In genomic region chr19:45558399-45558878, GRCh38 we compare ENCODE assay signal across 9 cellular contexts. TPM values are rescaled to one million over a fixed set of nuclear protein-coding genes. Genes with fewer than 3 reads are reported as not detected.
A peak's percentile ranks its signal among the peaks of the same experiment; 100 is the strongest.
DNase-seq lines count a peak whose midpoint lies in the region; ATAC-seq and TF ChIP-seq lines count a peak whose summit lies in the region.
"Had no signal": no experiment of that assay in that cellular context is flagged by ENCODE, and none has a peak within 500 bp of the region (broad histone marks: within the 10 kb centered on the region; RNA-seq: fewer than 3 reads in every experiment).

No MANE protein-coding gene starts in this region.

- POLR2A ChIA-PET in GM10248 (lab: Yijun Ruan, JAX) = no interaction called here
- POLR2A ChIA-PET in activated naive CD8-positive, alpha-beta T cell treated with anti-CD3 and anti-CD28 coated beads, Interleukin-2, amount 10 ng/mL, durations not matched to agents 7 days and 5 days (lab: Charles Lee) = interaction anchor here (0.6 to 1.0 kb wide), 7 partner anchors 11 to 119 kb away, joined by 3 to 4 read pairs (median 3); no protein-coding TSS in a partner anchor

- peaks cover 1% of the 10 kb centered on the region for H3K36me3 Mint-ChIP-seq in activated naive CD8-positive, alpha-beta T cell treated with anti-CD3 and anti-CD28 coated beads, Interleukin-2, amount 10 ng/mL, durations not matched to agents 7 days and 5 days

- H4K20me1 ChIP-seq in hepatocyte (ENCODE audit: insufficient read depth, poor library complexity, severe bottlenecking) = no peaks in the 10 kb centered on the region

- intact Hi-C loops in posterior vena cava (cut with DNase I) = no loop called here

- H3K4me3 Mint-ChIP-seq in activated naive CD8-positive, alpha-beta T cell treated with anti-CD3 and anti-CD28 coated beads, Interleukin-2, amount 10 ng/mL, durations not matched to agents 7 days and 5 days = no peak overlapping the region

- ATAC-seq in activated naive CD8-positive, alpha-beta T cell treated with anti-CD3 and anti-CD28 coated beads, Interleukin-2, amount 10 ng/mL, durations not matched to agents 7 days and 5 days (ENCODE audit: low read depth) = peak; percentile 93
- no peak for ATAC-seq in GM21825 (IDR thresholded peaks at IDR 0.05; ENCODE audit: unreplicated experiment)

- no peaks in the 10 kb centered on the region for H3K36me3 ChIP-seq in hepatocyte (replicated peaks; ENCODE audit: insufficient read depth, low read depth)

- no peak overlapping the region for H2AFZ ChIP-seq in hepatocyte

- no peaks in the 10 kb centered on the region for H3K27me3 ChIP-seq in hepatocyte

- in situ Hi-C loops in KBM-7 (cut with MboI; ENCODE audit: low pct_unique_long_range_greater_than_20kb, low sequenced_read_pairs) = no loop called here

- no peak overlapping the region for H3K4me2 ChIP-seq in hepatocyte

- no peaks in the 10 kb centered on the region for H3K4me1 ChIP-seq in hepatocyte (ENCODE audit: insufficient read depth)

- no peak overlapping the region for H3K4me3 ChIP-seq in hepatocyte

- no peak overlapping the region for H3K27ac Mint-ChIP-seq in activated naive CD8-positive, alpha-beta T cell treated with anti-CD3 and anti-CD28 coated beads, Interleukin-2, amount 10 ng/mL, durations not matched to agents 7 days and 5 days

- H3K27ac ChIP-seq in hepatocyte = no peak overlapping the region

- 48% methylated on average over 10 of the region's 10 CpGs for whole genome bisulfite sequencing in hepatocyte (ENCODE audit: low lambda C conversion rate, missing lambda C conversion rate)

- TF ChIP-seq CTCF in GM10248 (IDR thresholded peaks at IDR 0.05; ENCODE audit: control extremely low read depth, extremely low read depth, low read depth, missing control alignments) = peak; percentile 65
- TF ChIP-seq CTCF in hepatocyte (IDR thresholded peaks at IDR 0.05; ENCODE audit: poor library complexity) = peak; percentile 62

- peaks cover 19% of the 10 kb centered on the region for H3K4me1 Mint-ChIP-seq in activated naive CD8-positive, alpha-beta T cell treated with anti-CD3 and anti-CD28 coated beads, Interleukin-2, amount 10 ng/mL, durations not matched to agents 7 days and 5 days

- CTCF ChIA-PET in GM10248 (lab: Yijun Ruan, JAX) = interaction anchor here (0.5 to 3.2 kb wide), 37 partner anchors 9 to 394 kb away, joined by 3 to 34 read pairs (median 4); partner anchors contain the start of genes OPA3 and RTN2

- no peaks in the 10 kb centered on the region for H3K27me3 Mint-ChIP-seq in activated naive CD8-positive, alpha-beta T cell treated with anti-CD3 and anti-CD28 coated beads, Interleukin-2, amount 10 ng/mL, durations not matched to agents 7 days and 5 days

- DNase-seq in GM10248 (ENCODE audit: extremely low spot score) (peak; percentile 87), KBM-7 (peak; percentile 85), T follicular helper cell (ENCODE audit: low read depth) (peak; percentile 59), hepatocyte (ENCODE audit: low spot score) (peak; percentile 78), posterior vena cava (ENCODE audit: low spot score) (no peak)
- DNase-seq in activated naive CD8-positive, alpha-beta T cell treated with anti-CD3 and anti-CD28 coated beads, Interleukin-2, amount 10 ng/mL, durations not matched to agents 7 days and 5 days = peak; percentile 61
- DNase-seq in stimulated activated CD4-positive, alpha-beta T cell treated with anti-CD3 and anti-CD28 coated beads, Interleukin-12 subunit alpha, Interleukin-12 subunit beta, amount 100 ng/mL, for 48 hours (ENCODE audit: low read depth in 2 of 3, low spot score in 1 of 3) = peak; percentile 39 to 57 (median 47)

- no peaks in the 10 kb centered on the region for H3K9me2 ChIP-seq in hepatocyte (replicated peaks; ENCODE audit: insufficient read depth)

- no peaks in the 10 kb centered on the region for H3K9me3 ChIP-seq in hepatocyte (ENCODE audit: low read depth)

- peaks cover 6% of the 10 kb centered on the region for H3K79me2 ChIP-seq in hepatocyte

- no peaks in the 10 kb centered on the region for H3K9me3 Mint-ChIP-seq in activated naive CD8-positive, alpha-beta T cell treated with anti-CD3 and anti-CD28 coated beads, Interleukin-2, amount 10 ng/mL, durations not matched to agents 7 days and 5 days

RNA-seq across cellular contexts. Expression of gene OPA3, which starts 26.2 kb away (rescaled TPM):
- total RNA-seq in activated naive CD8-positive, alpha-beta T cell treated with anti-CD3 and anti-CD28 coated beads, Interleukin-2, amount 10 ng/mL, durations not matched to agents 7 days and 5 days = 10 to 100 TPM; 10.6 to 11.8 TPM
- total RNA-seq in hepatocyte (11.2 and 15.1 TPM in 2 replicates), posterior vena cava (10 to 100 TPM in 1 of 2 donors, 1 to 10 TPM in 1; 9.8 to 11.3 TPM)
- 15.0 and 15.2 TPM in 2 replicates for polyA plus RNA-seq in hepatocyte

RNA-seq across cellular contexts. Expression of gene GPR4, which starts 43.6 kb away (rescaled TPM):
- total RNA-seq in activated naive CD8-positive, alpha-beta T cell treated with anti-CD3 and anti-CD28 coated beads, Interleukin-2, amount 10 ng/mL, durations not matched to agents 7 days and 5 days = not detected
- not detected in 2 replicates for total RNA-seq in hepatocyte
- 0.10 TPM in 1 of 2 replicates, not detected in the other for polyA plus RNA-seq in hepatocyte
- total RNA-seq in posterior vena cava = 10 to 100 TPM in 1 of 2 donors, 1 to 10 TPM in 1; 5.1 to 11.1 TPM
- total RNA-seq: activated CD8-positive, alpha-beta memory T cell treated with anti-CD3 and anti-CD28 coated beads for 36 hours had no signal

RNA-seq across cellular contexts. Expression of gene VASP, which starts 51.2 kb away (rescaled TPM):
- total RNA-seq in activated naive CD8-positive, alpha-beta T cell treated with anti-CD3 and anti-CD28 coated beads, Interleukin-2, amount 10 ng/mL, durations not matched to agents 7 days and 5 days = 100 to 1,000 TPM; 166 to 180 TPM
- 57.3 and 68.9 TPM in 2 replicates for total RNA-seq in hepatocyte
- polyA plus RNA-seq in hepatocyte = 86.0 and 92.6 TPM in 2 replicates
- 100 to 1,000 TPM; 159 to 204 TPM for total RNA-seq in posterior vena cava
